ENCODE assay signal across 25 cellular contexts in genomic region chr4:187387709-187388108, GRCh38.
A peak's percentile ranks its signal among the peaks of the same experiment; 100 is the strongest.
DNase-seq lines count a peak whose midpoint lies in the region; ATAC-seq, FAIRE-seq and TF ChIP-seq lines count a peak whose summit lies in the region.
"Had no signal": no experiment of that assay in that cellular context is flagged by ENCODE, and none has a peak within 500 bp of the region (broad histone marks: within the 10 kb centered on the region; RNA-seq: fewer than 3 reads in every experiment).

No MANE protein-coding gene starts in this region.

- no peaks in the 10 kb centered on the region for H3K27me3 ChIP-seq in pancreas
- H3K27me3 ChIP-seq: cardiac muscle cell, heart left ventricle, ovary, stomach, tibial nerve had no signal

- H3K36me3 ChIP-seq in pancreas: no peaks in the 10 kb centered on the region
- H3K36me3 ChIP-seq: cardiac muscle cell, heart left ventricle, ovary, stomach, tibial nerve had no signal

- H3K4me3 ChIP-seq in cardiac fibroblast (replicated peaks in 1 of 2; ENCODE audit: low read depth in 2 of 2, low read length in 2 of 2): no peak overlapping the region
- no peak overlapping the region for H3K4me3 ChIP-seq in pancreas
- H3K4me3 ChIP-seq: cardiac muscle cell, heart left ventricle, ovary, stomach, tibial nerve had no signal

- peak in 2 of 4 donors; percentile 80 to 84 for ATAC-seq in pancreas
- ATAC-seq in HG03045 (IDR thresholded peaks at IDR 0.05; ENCODE audit: unreplicated experiment): no peak
- ATAC-seq in GM21381 (IDR thresholded peaks at IDR 0.05; ENCODE audit: unreplicated experiment): no peak
- ATAC-seq: heart left ventricle, natural killer cell, right cardiac atrium had no signal

- WGBS in pancreas, 2 donors: 52 to 57% methylated on average over 5 of the region's 5 CpGs

- FAIRE-seq in pancreas (lab: Jason Lieb, UNC): peak; percentile 41

- H3K9me3 ChIP-seq in pancreas: no peaks in the 10 kb centered on the region
- H3K9me3 ChIP-seq: ovary, stomach, tibial nerve had no signal

- H3K27ac ChIP-seq in pancreas: no peak overlapping the region
- H3K27ac ChIP-seq: cardiac muscle cell, heart left ventricle, ovary, RWPE1, stomach, tibial nerve had no signal

- H3K4me1 ChIP-seq in pancreas: peaks cover 0 to 7% (median 0%) of the 10 kb centered on the region in 3 donors
- H3K4me1 ChIP-seq: heart left ventricle, stomach, tibial nerve had no signal

- intact Hi-C loops in pancreas (cut with DNase I): no loop called here

- DNase-seq in DMS53 treated with DMSO at 0.1 percent for 48 hours (lab: John Stamatoyannopoulos, UW; ENCODE audit: unreplicated experiment) (peak; percentile 13), OCI-M1 (lab: John Stamatoyannopoulos, UW) (peak; percentile 36), cardiac fibroblast (ENCODE audit: low read depth in 2 of 2) (peak; percentile 9 to 11), pancreas (peak in 1 of 6 donors; percentile 26), HUDEP-2 (lab: John Stamatoyannopoulos, UW; ENCODE audit: unreplicated experiment in 76 of 76) (no peak), NCI-H187 (lab: John Stamatoyannopoulos, UW) (no peak)
- DNase-seq: activated B cell treated with CpG ODN at 0.5 μM for 24 hours; activated CD4-positive, alpha-beta memory T cell treated with anti-CD3 and anti-CD28 coated beads for 36 hours; activated effector memory CD4-positive, alpha-beta T cell treated with anti-CD3 and anti-CD28 coated beads, Interleukin-2, amount 50 U/mL, for 16 hours; GDM1; H9; heart left ventricle; Karpas-422; natural killer cell; NCI-H1417; NCI-H2107; ovary; right cardiac atrium; stomach; T-helper 9 cell had no signal

- TF ChIP-seq CTCF in cardiac fibroblast (IDR thresholded peaks at IDR 0.05; ENCODE audit: low read depth, low read length): no peak
- TF ChIP-seq CTCF in pancreas (IDR thresholded peaks at IDR 0.05): no peak

Comparison
In these comparisons a context has a peak if more than half of its experiments do, and no peak if none do; other contexts are left out.
1. DNase-seq: peak in DMS53 treated with DMSO at 0.1 percent for 48 hours (single experiment), OCI-M1 (single experiment) and cardiac fibroblast (2 of 2); none in HUDEP-2 (0 of 76) and NCI-H187 (0 of 2).